15 cellular contexts compared by ENCODE assay signal in genomic region chr18:80172056-80172455, GRCh38.
"Had no signal": no experiment of that assay in that cellular context is flagged by ENCODE, and none has a peak within 500 bp of the region (broad histone marks: within the 10 kb centered on the region; RNA-seq: fewer than 3 reads in every experiment).

No MANE protein-coding gene starts in this region.

- H3K4me1 ChIP-seq: pancreas, right lobe of liver had no signal

- ATAC-seq: activated T-cell treated with anti-CD3 and anti-CD28 coated beads, Interleukin-2, amount 50 U/mL, for 72 hours had no signal

- H3K9me3 ChIP-seq: left ventricle myocardium inferior, pancreas, right lobe of liver, spleen, thyroid gland had no signal

- H3K9me3 Mint-ChIP-seq: activated naive CD4-positive, alpha-beta T cell treated with anti-CD3 and anti-CD28 coated beads, Interleukin-2, amount 50 U/mL, for 72 hours; activated T-cell treated with anti-CD3 and anti-CD28 coated beads, Interleukin-2, amount 50 U/mL, for 72 hours; endodermal cell had no signal

- H3K27me3 ChIP-seq: pancreas, right lobe of liver, thyroid gland had no signal

- DNase-seq: activated CD4-positive, alpha-beta T cell treated with anti-CD3 and anti-CD28 coated beads for 48 hours; activated CD4-positive, CD25-positive, alpha-beta regulatory T cell; activated effector memory CD4-positive, alpha-beta T cell treated with anti-CD3 and anti-CD28 coated beads, Interleukin-2, amount 50 U/mL, for 16 hours; activated T-cell treated with anti-CD3 and anti-CD28 coated beads, Interleukin-2, amount 50 U/mL, for 72 hours; endodermal cell; left ventricle myocardium inferior; naive B cell; pancreas; right lobe of liver; spleen; stimulated activated naive CD4-positive, alpha-beta T cell; T-helper 9 cell; thyroid gland had no signal

- H3K27ac ChIP-seq: left ventricle myocardium inferior, pancreas, right lobe of liver, SK-N-MC, spleen, thyroid gland had no signal

- H3K4me3 ChIP-seq: pancreas, right lobe of liver, SK-N-MC, thyroid gland had no signal

- H3K4me3 Mint-ChIP-seq: activated T-cell treated with anti-CD3 and anti-CD28 coated beads, Interleukin-2, amount 50 U/mL, for 72 hours; endodermal cell; naive B cell had no signal

- H3K4me1 Mint-ChIP-seq: endodermal cell had no signal

- H3K27ac Mint-ChIP-seq: activated naive CD4-positive, alpha-beta T cell treated with anti-CD3 and anti-CD28 coated beads, Interleukin-2, amount 50 U/mL, for 72 hours; activated T-cell treated with anti-CD3 and anti-CD28 coated beads, Interleukin-2, amount 50 U/mL, for 72 hours; endodermal cell; naive B cell had no signal

- H3K36me3 Mint-ChIP-seq: activated naive CD4-positive, alpha-beta T cell treated with anti-CD3 and anti-CD28 coated beads, Interleukin-2, amount 50 U/mL, for 72 hours; naive B cell had no signal

- H3K36me3 ChIP-seq: left ventricle myocardium inferior, pancreas, right lobe of liver, spleen, thyroid gland had no signal
